ENCODE assay signal across 1 cellular context in genomic region chr9:129010267-129010975, GRCh38.
TF ChIP-seq lines count a peak whose summit lies in the region.

No MANE protein-coding gene starts in this region.

TF ChIP-seq in K562, 482 proteins besides CTCF, POLR2A, EP300 and RAD21 (continued from another document):
- no peak for TF ChIP-seq ZNF449 (CRISPR knock-in tag; IDR thresholded peaks at IDR 0.05)
TF ChIP-seq in K562: peak in this region for 1.
